In the genomic region with DNA sequence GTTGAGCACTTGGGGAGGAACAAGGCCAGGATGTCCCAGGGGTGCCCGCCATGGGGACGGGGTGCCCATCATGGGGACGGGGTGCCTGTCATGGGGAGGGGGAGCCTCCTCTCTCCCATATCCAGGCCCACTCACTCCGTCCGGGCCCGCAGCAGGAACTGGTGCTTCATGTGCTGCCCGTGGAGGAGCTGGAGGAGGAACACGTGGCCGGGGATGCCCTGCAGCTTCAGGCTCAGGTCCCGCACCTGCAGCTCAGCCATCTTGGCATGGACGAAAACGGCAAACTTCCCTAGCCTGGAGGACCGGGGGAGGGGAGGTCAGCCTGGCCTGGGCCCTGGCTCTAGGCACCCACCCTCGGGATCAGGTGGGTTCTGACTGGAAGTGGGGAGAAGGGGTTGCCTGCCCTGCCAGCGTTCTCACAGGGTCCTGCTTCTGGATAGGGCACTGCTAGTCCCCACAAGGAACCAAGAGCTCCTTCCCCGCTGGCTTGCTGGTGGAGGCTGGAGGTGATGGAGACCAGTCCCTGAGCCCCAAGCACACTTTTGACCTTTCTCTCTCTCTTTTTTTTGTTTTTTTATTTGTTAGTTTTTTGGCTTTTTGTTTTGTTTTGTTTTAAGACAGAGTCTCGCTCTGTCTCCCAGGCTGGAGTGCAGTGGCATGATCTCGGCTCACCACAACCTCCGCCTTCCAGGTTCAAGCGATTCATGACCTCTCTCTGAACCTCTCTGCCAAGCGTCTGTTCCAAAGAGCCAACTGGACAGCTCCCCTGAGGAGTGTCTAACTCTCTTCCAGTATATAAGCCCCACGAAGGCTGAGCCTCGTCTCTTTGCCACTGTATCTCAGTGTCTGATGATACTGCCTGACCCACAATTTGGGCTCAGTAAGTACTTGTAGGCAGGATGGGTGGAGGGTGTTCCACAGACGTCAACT, we compare ENCODE assay signal across 26 cellular contexts. TPM values are rescaled to one million over a fixed set of nuclear protein-coding genes. Genes with fewer than 3 reads are reported as not detected.
DNase-seq lines count a peak whose midpoint lies in the region; ATAC-seq, FAIRE-seq and TF ChIP-seq lines count a peak whose summit lies in the region.
"Had no signal": no experiment of that assay in that cellular context is flagged by ENCODE, and none has a peak within 500 bp of the region (broad histone marks: within the 10 kb centered on the region; RNA-seq: fewer than 3 reads in every experiment).

No MANE protein-coding gene starts in this region.

- WGBS in K562 (ENCODE audit: insufficient coverage, low coverage, missing lambda C conversion rate): 53% methylated on average over 24 of the region's 24 CpGs
- no CpG with 5 or more reads among the region's 24 CpGs for WGBS in neuronal stem cell (ENCODE audit: extremely low coverage in 2 of 2, insufficient read length in 2 of 2, insufficient replicate concordance in 1 of 2), 2 donors

- H2BK120ac ChIP-seq in neuronal stem cell (ENCODE audit: low read depth, low read length): no peak overlapping the region

- H3K79me2 ChIP-seq in K562 (ENCODE audit: control insufficient read depth, insufficient read depth, low read length): peaks cover 8% of the 10 kb centered on the region; the same call in 2 of the 3 replicates

- no peaks in the 10 kb centered on the region for H3K27me3 ChIP-seq in K562 (ENCODE audit: control insufficient read depth in 2 of 2, insufficient read depth in 2 of 2, low read length in 2 of 2)
- H3K27me3 ChIP-seq in neuronal stem cell (ENCODE audit: control insufficient read depth in 3 of 3, insufficient read depth in 3 of 3, low read depth in 1 of 3, low read length in 3 of 3): no peaks in the 10 kb centered on the region
- no peaks in the 10 kb centered on the region for H3K27me3 ChIP-seq in Peyer's patch
- H3K27me3 ChIP-seq: BE2C had no signal

- H3K4me2 ChIP-seq in K562 (ENCODE audit: insufficient read depth, low read length): no peak overlapping the region
- no peak overlapping the region for H3K4me2 ChIP-seq in neuronal stem cell (ENCODE audit: insufficient read depth, low read length, poor library complexity, severe bottlenecking)
- H3K4me2 ChIP-seq: KMS-11 had no signal

- H3K9ac ChIP-seq in K562 (ENCODE audit: insufficient read depth in 1 of 2, low read depth in 2 of 2, low read length in 2 of 2) (peak overlapping the region in 1 of 2 experiments; percentile 53; a peak in 1 of 4 replicates), neuronal stem cell (ENCODE audit: low read depth, low read length, poor library complexity) (no peak overlapping the region)
- H3K9ac ChIP-seq: GM23248, KMS-11 had no signal

- no peak overlapping the region for H3K4me3 Mint-ChIP-seq in activated naive CD4-positive, alpha-beta T cell treated with anti-CD3 and anti-CD28 coated beads for 36 hours
- H3K4me3 Mint-ChIP-seq: CD14-positive monocyte, HFFc6 had no signal

- FAIRE-seq in K562 (lab: Jason Lieb, UNC): no peak

- H3K27ac ChIP-seq in K562 (ENCODE audit: extremely low read depth, low read depth, low read length) (no peak overlapping the region), neuronal stem cell (replicated peaks; ENCODE audit: low read length) (no peak overlapping the region), Peyer's patch (no peak overlapping the region)
- H3K27ac ChIP-seq: 22Rv1, GM23248, KMS-11, SK-N-MC had no signal

- TF ChIP-seq CTCF in K562 (IDR thresholded peaks at IDR 0.05 in 2 of 3, conservative IDR thresholded peaks at IDR 0.05 in 1 of 3; ENCODE audit: insufficient read depth in 2 of 3, low read depth in 1 of 3, low read length in 3 of 3) (no peak), Peyer's patch (IDR thresholded peaks at IDR 0.05) (no peak)

- no peak overlapping the region for H2BK12ac ChIP-seq in neuronal stem cell (ENCODE audit: low read length)

- no peaks in the 10 kb centered on the region; the same call in 2 of the 3 replicates for H3K36me3 ChIP-seq in K562 (ENCODE audit: control insufficient read depth, insufficient read depth, low read length)
- H3K36me3 ChIP-seq in neuronal stem cell (replicated peaks in 1 of 2; ENCODE audit: control insufficient read depth in 2 of 2, insufficient read depth in 2 of 2, low read length in 2 of 2): peaks cover 4 to 6% of the 10 kb centered on the region in 2 donors
- no peaks in the 10 kb centered on the region for H3K36me3 ChIP-seq in Peyer's patch
- H3K36me3 ChIP-seq: BE2C had no signal

- H3K4me1 Mint-ChIP-seq in activated naive CD4-positive, alpha-beta T cell treated with anti-CD3 and anti-CD28 coated beads for 36 hours (ENCODE audit: low read depth): peaks cover 10% of the 10 kb centered on the region

- H2AK5ac ChIP-seq in neuronal stem cell (ENCODE audit: low read depth, low read length): no peak overlapping the region

- no peaks in the 10 kb centered on the region for H4K20me1 ChIP-seq in K562 (replicated peaks; ENCODE audit: control insufficient read depth, insufficient read depth, low read length)

- H3K4ac ChIP-seq in neuronal stem cell (ENCODE audit: low read length): no peak overlapping the region

- H3K9me3 ChIP-seq in K562 (replicated peaks; ENCODE audit: control insufficient read depth, insufficient read depth, low read depth, low read length) (no peaks in the 10 kb centered on the region), neuronal stem cell (replicated peaks in 1 of 2; ENCODE audit: control insufficient read depth in 2 of 2, insufficient read depth in 1 of 2, low read depth in 1 of 2, low read length in 2 of 2) (no peaks in the 10 kb centered on the region), Peyer's patch (no peaks in the 10 kb centered on the region)
- H3K9me3 ChIP-seq: BE2C had no signal

- no peak overlapping the region for H2AFZ ChIP-seq in K562 (ENCODE audit: low read depth, low read length)
- no peak overlapping the region for H2AFZ ChIP-seq in neuronal stem cell (ENCODE audit: low read length)
- H2AFZ ChIP-seq: GM23248 had no signal

- BruUV-seq in K562 (replicated peaks; lab: Mats Ljungman, UMichigan): no TSS peak

- CTCF ChIA-PET in activated naive CD4-positive, alpha-beta T cell treated with anti-CD3 and anti-CD28 coated beads for 36 hours (lab: Charles Lee): interaction anchor here (0.6 to 3.5 kb wide), 2 partner anchors 33 to 42 kb away, joined by 3 to 22 read pairs; no protein-coding TSS in a partner anchor
- CTCF ChIA-PET in K562 (lab: Yijun Ruan, JAX; ENCODE audit: low intra/inter-chr PET ratio): no interaction called here

- peak overlapping the region; percentile 11 to 50 for H3K27ac Mint-ChIP-seq in activated naive CD4-positive, alpha-beta T cell treated with anti-CD3 and anti-CD28 coated beads, Interleukin-2, amount 50 U/mL, for 72 hours
- no peak overlapping the region for H3K27ac Mint-ChIP-seq in activated naive CD4-positive, alpha-beta T cell treated with anti-CD3 and anti-CD28 coated beads for 36 hours
- H3K27ac Mint-ChIP-seq: HFFc6 had no signal

- TF ChIP-seq EP300 in K562 (IDR thresholded peaks at IDR 0.05; ENCODE audit: low read length): no peak

- no peaks in the 10 kb centered on the region for H3K79me1 ChIP-seq in neuronal stem cell (ENCODE audit: low read depth, low read length)

- no peak for ATAC-seq in activated naive CD4-positive, alpha-beta T cell treated with anti-CD3 and anti-CD28 coated beads, Interleukin-2, amount 50 U/mL, for 72 hours
- ATAC-seq in K562: no peak

- intact Hi-C loops in activated naive CD4-positive, alpha-beta T cell treated with anti-CD3 and anti-CD28 coated beads for 36 hours (cut with micrococcal nuclease): no loop called here
- intact Hi-C loops in K562 (cut with micrococcal nuclease): no loop called here

- H3K4me1 ChIP-seq in K562 (replicated peaks in 1 of 2; ENCODE audit: control insufficient read depth in 2 of 2, insufficient read depth in 2 of 2, low read length in 2 of 2) (peaks cover 12 to 35% of the 10 kb centered on the region in 2 experiments), neuronal stem cell (ENCODE audit: control insufficient read depth in 2 of 2, insufficient read depth in 1 of 2, low read depth in 1 of 2, low read length in 2 of 2) (peaks cover 0 to 10% of the 10 kb centered on the region in 2 donors), Peyer's patch (peaks cover 0 to 10% (median 8%) of the 10 kb centered on the region in 4 donors)

- H4K91ac ChIP-seq in neuronal stem cell (ENCODE audit: low read depth, low read length, poor library complexity): no peak overlapping the region

- H3K18ac ChIP-seq in neuronal stem cell (ENCODE audit: low read length): peak overlapping the region; percentile 42

- H4K8ac ChIP-seq in neuronal stem cell (ENCODE audit: low read depth, low read length): no peak overlapping the region

- in situ Hi-C loops in K562 (cut with MboI): no loop called here

- no peaks in the 10 kb centered on the region for H3K9me1 ChIP-seq in K562 (ENCODE audit: control insufficient read depth, insufficient read depth, low read length)

- TF ChIP-seq POLR2A in K562 (conservative IDR thresholded peaks at IDR 0.05) (no peak), Peyer's patch (IDR thresholded peaks at IDR 0.05) (no peak)

- H3K27me3 Mint-ChIP-seq in activated naive CD4-positive, alpha-beta T cell treated with anti-CD3 and anti-CD28 coated beads for 36 hours (ENCODE audit: low read depth): no peaks in the 10 kb centered on the region

- no peaks in the 10 kb centered on the region for H3K36me3 Mint-ChIP-seq in activated naive CD4-positive, alpha-beta T cell treated with anti-CD3 and anti-CD28 coated beads, Interleukin-2, amount 50 U/mL, for 72 hours
- H3K36me3 Mint-ChIP-seq in activated naive CD4-positive, alpha-beta T cell treated with anti-CD3 and anti-CD28 coated beads for 36 hours (ENCODE audit: low read depth): no peaks in the 10 kb centered on the region

- no peak for TF ChIP-seq RAD21 in K562 (CRISPR knock-in tag; conservative IDR thresholded peaks at IDR 0.05 in 1 of 2, IDR thresholded peaks at IDR 0.05 in 1 of 2)

- H3K4me3 ChIP-seq in K562 (no peak overlapping the region), neuronal stem cell (ENCODE audit: low read length in 2 of 2) (no peak overlapping the region), Peyer's patch (no peak overlapping the region)
- H3K4me3 ChIP-seq: GM23248, SK-N-MC had no signal

- no peak for DNase-seq in activated naive CD4-positive, alpha-beta T cell treated with anti-CD3 and anti-CD28 coated beads, Interleukin-2, amount 50 U/mL, for 72 hours (ENCODE audit: low spot score in 2 of 2)
- no peak for DNase-seq in activated naive CD4-positive, alpha-beta T cell treated with anti-CD3 and anti-CD28 coated beads for 36 hours
- DNase-seq in K562 (ENCODE audit: extremely low read depth in 1 of 4, low spot score in 3 of 4): no peak
- no peak for DNase-seq in neuronal stem cell (ENCODE audit: low spot score)
- DNase-seq in iPS-NIHi7 (ENCODE audit: extremely low spot score): no peak
- no peak for DNase-seq in Peyer's patch
- no peak for DNase-seq in SHP77 (lab: John Stamatoyannopoulos, UW)
- DNase-seq: BE2C, DMS53, GM23248, H7, HFFc6, IMR-90, MM.1S, NCI-H1048, NCI-H1417, NCI-H1694, NCI-H2081, NCI-H2227 treated with DMSO at 0.1 percent for 48 hours, NCI-H510A, NCI-H69, SIG-M5 had no signal

- H2BK5ac ChIP-seq in neuronal stem cell (ENCODE audit: low read length): no peak overlapping the region

- no peak overlapping the region for H2BK15ac ChIP-seq in neuronal stem cell (ENCODE audit: low read length)

- no peak overlapping the region for H3K14ac ChIP-seq in neuronal stem cell (ENCODE audit: low read length)

- POLR2A ChIA-PET in K562 (lab: Yijun Ruan, JAX): interaction anchor here (1.1 to 2.1 kb wide), 4 partner anchors 9 to 36 kb away, joined by 3 to 7 read pairs (median 4); a partner anchor contains a TSS

- peak overlapping the region; percentile 37 for H3K23ac ChIP-seq in neuronal stem cell (ENCODE audit: low read depth, low read length, poor library complexity)

- no peaks in the 10 kb centered on the region for H3K9me3 Mint-ChIP-seq in activated naive CD4-positive, alpha-beta T cell treated with anti-CD3 and anti-CD28 coated beads, Interleukin-2, amount 50 U/mL, for 72 hours
- no peaks in the 10 kb centered on the region for H3K9me3 Mint-ChIP-seq in activated naive CD4-positive, alpha-beta T cell treated with anti-CD3 and anti-CD28 coated beads for 36 hours
- H3K9me3 Mint-ChIP-seq: CD14-positive monocyte, HFFc6 had no signal

RNA-seq across cellular contexts. Expression of a gene that starts 9.9 kb away (rescaled TPM):
- 10 to 100 TPM in 1 of 2 donors, 1 to 10 TPM in 1; 8.4 to 10.1 TPM for total RNA-seq in activated naive CD4-positive, alpha-beta T cell treated with anti-CD3 and anti-CD28 coated beads, Interleukin-2, amount 50 U/mL, for 72 hours
- 1 to 10 TPM; 5.3 to 5.9 TPM for total RNA-seq in activated naive CD4-positive, alpha-beta T cell treated with anti-CD3 and anti-CD28 coated beads for 36 hours
- 15.4 and 51.0 TPM in 2 replicates for total RNA-seq in K562 (2011; cell fraction: chromatin; rRNA removed; ENCODE audit: low replicate concordance)
- total RNA-seq in K562 (2011; cell fraction: nucleolus; rRNA removed): 25.4 and 38.4 TPM in 2 replicates
- total RNA-seq in K562 (2011; cell fraction: nucleoplasm; rRNA removed): 20.2 and 22.1 TPM in 2 replicates
- 6.3 and 7.0 TPM in 2 replicates for total RNA-seq in K562 (2014; rRNA removed)
- 2.7 and 4.3 TPM in 2 replicates for total RNA-seq in K562 (2014; rRNA removed; fragmentation: Illumina TruSeq; extraction: Trizol)
- 5.2 and 6.0 TPM in 2 replicates for total RNA-seq in K562 (2015; rRNA removed; fragmentation: Illumina TruSeq; extraction: Trizol)
- 11.2 and 15.1 TPM in 2 replicates for total RNA-seq in K562 (2021)
- polyA plus RNA-seq in K562 (2011; rRNA removed): 21.0 and 33.1 TPM in 2 replicates
- 31.5 and 39.3 TPM in 2 replicates for polyA plus RNA-seq in K562 (2011; cell fraction: cytosol; rRNA removed)
- 84.8 and 93.8 TPM in 2 replicates for polyA plus RNA-seq in K562 (2011; cell fraction: nucleus; rRNA removed)
- 14.3 and 15.2 TPM in 2 replicates for polyA plus RNA-seq in K562 (2012)
- polyA plus RNA-seq in K562 (2014; fragmentation: Illumina TruSeq; extraction: Trizol): 4.4 and 10.8 TPM in 2 replicates
- 1 to 10 TPM in 1 of 2 experiments, under 1 TPM in 1; 0.73 to 1.1 TPM for polyA plus RNA-seq in K562 (2014; fragmentation: Nextera tagmentation; extraction: Ambion mirVana)
- 14.8 and 17.1 TPM in 2 replicates for polyA plus RNA-seq in K562 (2014; rRNA removed)
- polyA minus RNA-seq in K562 (2011; rRNA and poly(A)+ RNA removed): 7.3 and 9.1 TPM in 2 replicates
- polyA minus RNA-seq in K562 (2011; cell fraction: cytosol; rRNA and poly(A)+ RNA removed): 9.3 and 17.2 TPM in 2 replicates
- polyA minus RNA-seq in K562 (2011; cell fraction: nucleus; rRNA and poly(A)+ RNA removed): 17.2 and 21.5 TPM in 2 replicates
- polyA plus RNA-seq in neuronal stem cell (2013, experiment 1 of 2): 14.7 TPM
- polyA plus RNA-seq in neuronal stem cell (2013, experiment 2 of 2): 14.8 TPM
- total RNA-seq in Peyer's patch: 10 to 100 TPM in 1 of 4 donors, 1 to 10 TPM in 3; 6.0 to 16.5 (median 7.3) TPM

RNA-seq across cellular contexts. Expression of a gene that starts 34.4 kb away (rescaled TPM):
- total RNA-seq in activated naive CD4-positive, alpha-beta T cell treated with anti-CD3 and anti-CD28 coated beads, Interleukin-2, amount 50 U/mL, for 72 hours: 1 to 10 TPM; 3.0 to 4.2 TPM
- 1 to 10 TPM; 2.7 to 4.0 TPM for total RNA-seq in activated naive CD4-positive, alpha-beta T cell treated with anti-CD3 and anti-CD28 coated beads for 36 hours
- total RNA-seq in K562 (2011; cell fraction: chromatin; rRNA removed; ENCODE audit: low replicate concordance): 6.0 and 32.3 TPM in 2 replicates
- total RNA-seq in K562 (2011; cell fraction: nucleolus; rRNA removed): 25.7 and 37.9 TPM in 2 replicates
- total RNA-seq in K562 (2011; cell fraction: nucleoplasm; rRNA removed): 15.3 and 20.1 TPM in 2 replicates
- total RNA-seq in K562 (2014; rRNA removed) (19.9 and 27.8 TPM in 2 replicates), K562 (2014; rRNA removed; fragmentation: Illumina TruSeq; extraction: Trizol) (3.3 and 3.7 TPM in 2 replicates), K562 (2015; rRNA removed; fragmentation: Illumina TruSeq; extraction: Trizol) (8.0 and 8.3 TPM in 2 replicates), K562 (2021) (17.8 and 20.9 TPM in 2 replicates), Peyer's patch (1 to 10 TPM in 3 of 4 donors, not detected in 1; 1.2 to 6.6 (median 3.4) TPM)
- polyA plus RNA-seq in K562 (2011; rRNA removed) (10.9 and 15.9 TPM in 2 replicates), K562 (2014; fragmentation: Illumina TruSeq; extraction: Trizol) (8.1 and 13.6 TPM in 2 replicates), K562 (2014; fragmentation: Nextera tagmentation; extraction: Ambion mirVana) (under 1 TPM; 0.17 to 0.32 TPM), K562 (2014; rRNA removed) (10.3 and 15.5 TPM in 2 replicates)
- 14.2 and 28.7 TPM in 2 replicates for polyA plus RNA-seq in K562 (2011; cell fraction: cytosol; rRNA removed)
- 22.8 and 30.9 TPM in 2 replicates for polyA plus RNA-seq in K562 (2011; cell fraction: nucleus; rRNA removed)
- 16.0 and 21.8 TPM in 2 replicates for polyA plus RNA-seq in K562 (2012)
- 11.8 and 19.8 TPM in 2 replicates for polyA minus RNA-seq in K562 (2011; rRNA and poly(A)+ RNA removed)
- 18.6 and 24.7 TPM in 2 replicates for polyA minus RNA-seq in K562 (2011; cell fraction: cytosol; rRNA and poly(A)+ RNA removed)
- 21.7 and 22.7 TPM in 2 replicates for polyA minus RNA-seq in K562 (2011; cell fraction: nucleus; rRNA and poly(A)+ RNA removed)
- polyA plus RNA-seq in neuronal stem cell (2013, experiment 1 of 2): 4.3 TPM
- 5.2 TPM for polyA plus RNA-seq in neuronal stem cell (2013, experiment 2 of 2)

RNA-seq across cellular contexts. Expression of a gene that starts 46.7 kb away (rescaled TPM):
- total RNA-seq in activated naive CD4-positive, alpha-beta T cell treated with anti-CD3 and anti-CD28 coated beads, Interleukin-2, amount 50 U/mL, for 72 hours: under 1 TPM; 0.07 to 0.16 TPM
- under 1 TPM; 0.29 to 0.54 TPM for total RNA-seq in activated naive CD4-positive, alpha-beta T cell treated with anti-CD3 and anti-CD28 coated beads for 36 hours
- 0.55 and 1.5 TPM in 2 replicates for total RNA-seq in K562 (2011; cell fraction: chromatin; rRNA removed; ENCODE audit: low replicate concordance)
- 0.79 and 1.2 TPM in 2 replicates for total RNA-seq in K562 (2011; cell fraction: nucleolus; rRNA removed)
- 0.15 and 0.23 TPM in 2 replicates for total RNA-seq in K562 (2011; cell fraction: nucleoplasm; rRNA removed)
- total RNA-seq in K562 (2014; rRNA removed) (not detected in 2 replicates), K562 (2014; rRNA removed; fragmentation: Illumina TruSeq; extraction: Trizol) (0.04 and 0.06 TPM in 2 replicates), K562 (2015; rRNA removed; fragmentation: Illumina TruSeq; extraction: Trizol) (not detected in 2 replicates), K562 (2021) (0.36 and 0.40 TPM in 2 replicates), Peyer's patch (10 to 100 TPM; 23.5 to 42.6 (median 35.5) TPM)
- polyA plus RNA-seq in K562 (2011; rRNA removed) (0.16 and 0.17 TPM in 2 replicates), K562 (2014; fragmentation: Illumina TruSeq; extraction: Trizol) (0.07 and 0.12 TPM in 2 replicates), K562 (2014; fragmentation: Nextera tagmentation; extraction: Ambion mirVana) (not detected), K562 (2014; rRNA removed) (0.05 TPM in 2 replicates)
- 0.09 and 0.70 TPM in 2 replicates for polyA plus RNA-seq in K562 (2011; cell fraction: cytosol; rRNA removed)
- polyA plus RNA-seq in K562 (2011; cell fraction: nucleus; rRNA removed): 0.24 and 0.92 TPM in 2 replicates
- polyA plus RNA-seq in K562 (2012): 0.07 and 0.09 TPM in 2 replicates
- 0.15 and 0.28 TPM in 2 replicates for polyA minus RNA-seq in K562 (2011; rRNA and poly(A)+ RNA removed)
- polyA minus RNA-seq in K562 (2011; cell fraction: cytosol; rRNA and poly(A)+ RNA removed): 1.7 and 2.2 TPM in 2 replicates
- polyA minus RNA-seq in K562 (2011; cell fraction: nucleus; rRNA and poly(A)+ RNA removed): 0.33 and 0.81 TPM in 2 replicates
- polyA plus RNA-seq in neuronal stem cell (2013, experiment 1 of 2): 74.6 TPM
- 73.7 TPM for polyA plus RNA-seq in neuronal stem cell (2013, experiment 2 of 2)
- polyA plus RNA-seq: CD14-positive monocyte had no signal

Comparison
In these comparisons a context has a peak if more than half of its experiments do, and no peak if none do; other contexts are left out.
1. RNA of a gene that starts 46.7 kb away (total RNA-seq): 23.5 to 42.6 TPM in Peyer's patch; 0.29 to 0.54 TPM in activated naive CD4-positive, alpha-beta T cell treated with anti-CD3 and anti-CD28 coated beads for 36 hours, 0.07 to 0.16 TPM in activated naive CD4-positive, alpha-beta T cell treated with anti-CD3 and anti-CD28 coated beads, Interleukin-2, amount 50 U/mL, for 72 hours and 0.04 to 1.5 TPM in K562; every median in the first group is over 4 times any median in the second.